Comparison of ENCODE assay signal across 8 cellular contexts in genomic region chr2:240585681-240586197, GRCh38. TPM values are rescaled to one million over a fixed set of nuclear protein-coding genes. Genes with fewer than 3 reads are reported as not detected.
DNase-seq lines count a peak whose midpoint lies in the region; ATAC-seq and TF ChIP-seq lines count a peak whose summit lies in the region.

No MANE protein-coding gene starts in this region.

- peaks cover 39% of the 10 kb centered on the region for H3F3A ChIP-seq in MM.1S (ENCODE audit: insufficient read depth, low read length)

- H3K27ac ChIP-seq in ACC112 (ENCODE audit: low read depth, low read length) = peak overlapping the region; percentile 76
- H3K27ac ChIP-seq in MM.1S (ENCODE audit: low read length) = peak overlapping the region; percentile 98
- H3K27ac ChIP-seq in ectodermal cell (ENCODE audit: insufficient read depth, low read depth, low read length, poor library complexity, severe bottlenecking) = no peak overlapping the region
- peak overlapping the region; percentile 91 for H3K27ac ChIP-seq in muscle layer of colon (ENCODE audit: low read depth, low read length)

- 0 out of 2 replicates have a peak, but pooled peaks cover 5% of the 10 kb centered on the region for H3K36me3 ChIP-seq in ACC112 (ENCODE audit: insufficient read depth, low read length)
- H3K36me3 ChIP-seq in MM.1S (replicated peaks; ENCODE audit: insufficient read depth, low read length) = no peaks in the 10 kb centered on the region; the same call in 1 of the 2 replicates
- no peaks in the 10 kb centered on the region for H3K36me3 ChIP-seq in ectodermal cell (ENCODE audit: control insufficient read depth, insufficient read depth, low read length)
- H3K36me3 ChIP-seq in muscle layer of colon (ENCODE audit: insufficient read depth, low read length) = peaks cover 9% of the 10 kb centered on the region

- no peaks in the 10 kb centered on the region for H4K20me1 ChIP-seq in MM.1S (ENCODE audit: insufficient read depth, low read length)

- H3K4me3 ChIP-seq in ACC112 (ENCODE audit: low read depth, low read length) (peak overlapping the region; percentile 89), MM.1S (ENCODE audit: low read length) (peak overlapping the region; percentile 89), ectodermal cell (ENCODE audit: insufficient read depth, low read depth, low read length) (peak overlapping the region; percentile 92), muscle layer of colon (ENCODE audit: low read depth in 1 of 2, low read length in 2 of 2) (peak overlapping the region; percentile 83 to 94)

- H3K4me2 ChIP-seq in MM.1S (ENCODE audit: low read depth, low read length) = peak overlapping the region; percentile 74

- DNase-seq in MM.1S (no peak), DMS 273 (lab: John Stamatoyannopoulos, UW; ENCODE audit: unreplicated experiment) (no peak), NCI-H146 treated with DMSO at 0.1 percent for 48 hours (lab: John Stamatoyannopoulos, UW; ENCODE audit: unreplicated experiment) (no peak), NCI-H2029 treated with DMSO at 0.1 percent for 48 hours (lab: John Stamatoyannopoulos, UW) (no peak)

- H3K9me3 ChIP-seq in MM.1S (replicated peaks; ENCODE audit: insufficient read depth, low read length) = no peaks in the 10 kb centered on the region
- H3K9me3 ChIP-seq in ectodermal cell (ENCODE audit: control insufficient read depth, low read length) = no peaks in the 10 kb centered on the region
- no peaks in the 10 kb centered on the region for H3K9me3 ChIP-seq in muscle layer of colon (ENCODE audit: low read length)

- ATAC-seq in HG03342 (IDR thresholded peaks at IDR 0.05; ENCODE audit: unreplicated experiment) = no peak

- H3K27me3 ChIP-seq in ACC112 (ENCODE audit: insufficient read depth, low read length) (no peaks in the 10 kb centered on the region), MM.1S (replicated peaks; ENCODE audit: insufficient read depth, low read length) (no peaks in the 10 kb centered on the region), ectodermal cell (ENCODE audit: control insufficient read depth, insufficient read depth, low read length, poor library complexity, severe bottlenecking) (no peaks in the 10 kb centered on the region), muscle layer of colon (ENCODE audit: control insufficient read depth in 1 of 2, insufficient read depth in 2 of 2, low read length in 2 of 2) (no peaks in the 10 kb centered on the region)

- TF ChIP-seq CTCF in MM.1S (IDR thresholded peaks at IDR 0.05; ENCODE audit: low read length) = no peak

- peaks cover 37% of the 10 kb centered on the region for H3K4me1 ChIP-seq in ACC112 (ENCODE audit: control insufficient read depth, insufficient read depth, low read length, unreplicated experiment)
- H3K4me1 ChIP-seq in MM.1S (ENCODE audit: low read length) = peaks cover 36% of the 10 kb centered on the region
- H3K4me1 ChIP-seq in ectodermal cell (ENCODE audit: control insufficient read depth, insufficient read depth, low read length) = peaks cover 22% of the 10 kb centered on the region
- peaks cover 33% of the 10 kb centered on the region for H3K4me1 ChIP-seq in muscle layer of colon (ENCODE audit: insufficient read depth, low read length)

- H3K9ac ChIP-seq in MM.1S (ENCODE audit: low read length) (peak overlapping the region; percentile 98), muscle layer of colon (ENCODE audit: low read length) (peak overlapping the region; percentile 97)

- H3K9me2 ChIP-seq in MM.1S (replicated peaks; ENCODE audit: insufficient read depth, low read length) = no peaks in the 10 kb centered on the region

- H3K79me2 ChIP-seq in ACC112 (ENCODE audit: control insufficient read depth, insufficient read depth, low read length, unreplicated experiment) (peaks cover 63% of the 10 kb centered on the region), MM.1S (ENCODE audit: low read length) (peaks cover 72% of the 10 kb centered on the region)

- H2AFZ ChIP-seq in ACC112 (ENCODE audit: low read length, unreplicated experiment) (no peak overlapping the region), MM.1S (ENCODE audit: low read length) (no peak overlapping the region)

- WGBS in ectodermal cell, 2 experiments = 5 to 8% methylated on average over 20 of the region's 20 CpGs

RNA-seq across cellular contexts. Expression of gene CAPN10, which starts 0.8 kb away (rescaled TPM):
- polyA plus RNA-seq in ectodermal cell (2013, experiment 1 of 4) = 39.0 TPM
- 40.5 TPM for polyA plus RNA-seq in ectodermal cell (2013, experiment 2 of 4)
- polyA plus RNA-seq in ectodermal cell (2013, experiment 3 of 4) = 40.3 TPM
- 41.1 TPM for polyA plus RNA-seq in ectodermal cell (2013, experiment 4 of 4)

RNA-seq across cellular contexts. Expression of gene RNPEPL1, which starts 17.5 kb away (rescaled TPM):
- polyA plus RNA-seq in ectodermal cell (2013, experiment 1 of 4) = 8.3 TPM
- 12.3 TPM for polyA plus RNA-seq in ectodermal cell (2013, experiment 2 of 4)
- 8.2 TPM for polyA plus RNA-seq in ectodermal cell (2013, experiment 3 of 4)
- 9.7 TPM for polyA plus RNA-seq in ectodermal cell (2013, experiment 4 of 4)

RNA-seq across cellular contexts. Expression of gene DUSP28, which starts 25.6 kb away (rescaled TPM):
- 4.4 TPM for polyA plus RNA-seq in ectodermal cell (2013, experiment 1 of 4)
- polyA plus RNA-seq in ectodermal cell (2013, experiment 2 of 4) = 7.3 TPM
- 5.4 TPM for polyA plus RNA-seq in ectodermal cell (2013, experiment 3 of 4)
- polyA plus RNA-seq in ectodermal cell (2013, experiment 4 of 4) = 6.4 TPM

RNA-seq across cellular contexts. Expression of gene ANKMY1, which starts 28.0 kb away (rescaled TPM):
- polyA plus RNA-seq in ectodermal cell (2013, experiment 1 of 4) = 8.2 TPM
- polyA plus RNA-seq in ectodermal cell (2013, experiment 2 of 4) = 10.6 TPM
- polyA plus RNA-seq in ectodermal cell (2013, experiment 3 of 4) = 6.5 TPM
- 6.9 TPM for polyA plus RNA-seq in ectodermal cell (2013, experiment 4 of 4)

RNA-seq across cellular contexts. Expression of gene GPR35, which starts 39.5 kb away (rescaled TPM):
- 1.3 TPM for polyA plus RNA-seq in ectodermal cell (2013, experiment 1 of 4)
- polyA plus RNA-seq in ectodermal cell (2013, experiment 2 of 4) = 1.4 TPM
- polyA plus RNA-seq in ectodermal cell (2013, experiment 3 of 4) = 0.37 TPM
- 1.0 TPM for polyA plus RNA-seq in ectodermal cell (2013, experiment 4 of 4)
